11 cellular contexts compared by ENCODE assay signal in the genomic region with DNA sequence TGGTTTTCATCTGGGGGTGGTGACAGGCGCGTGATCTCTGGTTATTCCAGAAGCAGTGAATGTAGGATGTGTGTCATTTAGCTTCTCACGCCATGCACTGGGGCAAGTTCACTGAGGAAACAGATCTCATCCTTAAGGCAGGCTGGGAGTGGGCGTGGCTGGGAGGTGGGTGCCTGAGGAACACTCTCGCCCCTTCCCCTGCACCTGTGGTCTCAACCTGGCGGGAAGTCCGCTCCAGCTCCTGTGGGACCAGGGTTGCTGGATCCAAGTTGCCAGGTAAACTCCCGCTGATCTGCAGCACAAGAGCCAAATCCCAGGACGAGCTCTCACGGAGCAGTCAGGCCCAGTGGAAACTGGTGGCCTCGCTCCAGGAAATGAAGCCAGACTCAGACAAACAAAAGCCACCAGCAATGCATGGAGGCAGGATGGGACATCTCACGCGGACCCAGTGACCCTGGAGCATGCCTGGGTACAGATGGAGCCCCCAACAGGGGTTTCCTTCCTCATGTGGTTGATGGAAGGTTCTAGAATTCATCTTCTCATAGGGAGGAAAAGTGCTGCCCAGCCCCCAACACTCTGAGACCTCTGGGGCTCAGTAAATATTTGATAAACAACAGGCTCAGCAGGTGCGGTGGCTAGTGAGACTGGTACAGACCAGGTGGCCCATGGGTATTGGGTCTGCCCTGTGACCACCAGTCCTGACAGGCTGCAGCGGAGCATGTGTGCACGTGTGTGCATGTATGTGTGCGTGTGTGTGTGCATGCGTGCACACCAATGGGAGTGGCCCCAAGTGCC. TPM values are rescaled to one million over a fixed set of nuclear protein-coding genes. Genes with fewer than 3 reads are reported as not detected.
DNase-seq lines count a peak whose midpoint lies in the region; ATAC-seq and TF ChIP-seq lines count a peak whose summit lies in the region.
"Had no signal": no experiment of that assay in that cellular context is flagged by ENCODE, and none has a peak within 500 bp of the region (broad histone marks: within the 10 kb centered on the region; RNA-seq: fewer than 3 reads in every experiment).

No MANE protein-coding gene starts in this region.

- H3K27me3 Mint-ChIP-seq in HFFc6 (ENCODE audit: insufficient read depth), result peaks cover 26% of the 10 kb centered on the region

- no peak for TF ChIP-seq CTCF in mammary epithelial cell (conservative IDR thresholded peaks at IDR 0.05 in 1 of 2, IDR thresholded peaks at IDR 0.05 in 1 of 2; ENCODE audit: extremely low read depth in 1 of 2, insufficient read depth in 1 of 2, low read depth in 1 of 2, low read length in 2 of 2)
- TF ChIP-seq CTCF in HFFc6 (IDR thresholded peaks at IDR 0.05), result no peak

- CTCF ChIA-PET in mammary epithelial cell (lab: Charles Lee; ENCODE audit: low non-redundant PET), result no interaction called here

- no peaks in the 10 kb centered on the region for H3K36me3 ChIP-seq in mammary epithelial cell (ENCODE audit: insufficient read depth, low read length)
- H3K36me3 ChIP-seq: thoracic aorta had no signal

- no peak overlapping the region for H3K4me3 ChIP-seq in mammary epithelial cell (replicated peaks in 1 of 3; ENCODE audit: insufficient read depth in 1 of 3, low read depth in 2 of 3, low read length in 3 of 3)
- H3K4me3 ChIP-seq: thoracic aorta had no signal

- no peak overlapping the region for H3K4me3 Mint-ChIP-seq in HFFc6

- peaks cover 11% of the 10 kb centered on the region for H3K4me1 Mint-ChIP-seq in HFFc6 (ENCODE audit: low read depth)

- H3K4me2 ChIP-seq in mammary epithelial cell (ENCODE audit: insufficient read depth, low read depth, low read length), result no peak overlapping the region

- in situ Hi-C loops in T47D (cut with HindIII; ENCODE audit: low pct_unique_long_range_greater_than_20kb, low sequenced_read_pairs), result no loop called here
- in situ Hi-C loops in mammary epithelial cell (cut with MboI; ENCODE audit: low sequenced_read_pairs in 2 of 2), result loop anchor here in 1 of 2 donors (25.0 kb wide), 1 partner anchor 191 kb away; no protein-coding TSS in a partner anchor
- in situ Hi-C loops in SK-MEL-5 (cut with HindIII; ENCODE audit: low pct_unique_long_range_greater_than_20kb, low sequenced_read_pairs), result no loop called here

- no peak overlapping the region for H2AFZ ChIP-seq in mammary epithelial cell (ENCODE audit: low read depth, low read length)

- no peak overlapping the region for H3K27ac Mint-ChIP-seq in HFFc6

- dilution Hi-C loops in mammary epithelial cell (cut with HindIII; ENCODE audit: low sequenced_read_pairs), result no loop called here

- no peaks in the 10 kb centered on the region for H3K4me1 ChIP-seq in mammary epithelial cell (ENCODE audit: insufficient read depth, low read length)

- no peaks in the 10 kb centered on the region for H3K9me3 Mint-ChIP-seq in HFFc6

- no peak overlapping the region for H3K9ac ChIP-seq in mammary epithelial cell (ENCODE audit: insufficient read depth, low read length)

- peaks cover 2% of the 10 kb centered on the region for H4K20me1 ChIP-seq in mammary epithelial cell (ENCODE audit: insufficient read depth, low read length)

- no peak overlapping the region for H3K27ac ChIP-seq in mammary epithelial cell (ENCODE audit: insufficient read depth, low read depth, low read length)
- H3K27ac ChIP-seq: RWPE1, thoracic aorta had no signal

- DNase-seq in T47D (ENCODE audit: low read depth in 1 of 2, low spot score in 1 of 2) (peak; percentile 90), mammary epithelial cell (no peak), SK-MEL-5 (ENCODE audit: low read depth, low spot score) (peak; percentile 89), islet precursor cell (peak; percentile 70), ureter (ENCODE audit: low spot score) (peak; percentile 71), HFFc6 (no peak), GDM1 (lab: John Stamatoyannopoulos, UW) (no peak)
- DNase-seq: NCI-H1694 had no signal

- no peaks in the 10 kb centered on the region for H3K36me3 Mint-ChIP-seq in HFFc6 (ENCODE audit: low read depth)

- H3K27me3 ChIP-seq in mammary epithelial cell (ENCODE audit: insufficient read depth, low read length), result peaks cover 3% of the 10 kb centered on the region

- no peaks in the 10 kb centered on the region for H3K79me2 ChIP-seq in mammary epithelial cell (ENCODE audit: insufficient read depth, low read length)

- intact Hi-C loops in mammary epithelial cell (cut with micrococcal nuclease), result no loop called here

- no peaks in the 10 kb centered on the region for H3K9me3 ChIP-seq in mammary epithelial cell (replicated peaks; ENCODE audit: insufficient read depth, low read length)
- H3K9me3 ChIP-seq: thoracic aorta had no signal

- BruUV-seq in mammary epithelial cell (replicated peaks; lab: Mats Ljungman, UMichigan), result no TSS peak

- 61% methylated on average over 15 of the region's 18 CpGs for WGBS in mammary epithelial cell (ENCODE audit: low coverage, missing lambda C conversion rate)

- no peak for ATAC-seq in GM21619 (IDR thresholded peaks at IDR 0.05; ENCODE audit: unreplicated experiment)

RNA-seq across cellular contexts. Expression of a gene that starts 16.3 kb away (rescaled TPM):
- 10 to 100 TPM; 10.5 to 21.2 TPM for total RNA-seq in mammary epithelial cell
- 6.3 TPM for polyA plus RNA-seq in mammary epithelial cell
- 17.0 TPM for polyA minus RNA-seq in mammary epithelial cell
- 11.6 and 12.1 TPM in 2 replicates for total RNA-seq in SK-MEL-5 (2014; rRNA removed; shearing (Covaris generic))
- polyA plus RNA-seq in SK-MEL-5 (2015; cell fraction: cytosol; rRNA removed), result 29.5 and 31.4 TPM in 2 replicates
- 114 and 127 TPM in 2 replicates for polyA plus RNA-seq in SK-MEL-5 (2015; cell fraction: nucleus; rRNA removed)
- 77.0 TPM for total RNA-seq in ureter
- total RNA-seq in HFFc6 (2021; fragmentation: NEBNext Ultra II Directional; extraction: Animal tissue kit (Norgen Biotek cat#: 25700)), result under 1 TPM in 3 of 6 experiments, not detected in 3; 0.07 to 0.09 (median 0.09) TPM

Comparison
In these comparisons a context has a peak if more than half of its experiments do, and no peak if none do; other contexts are left out.
1. DNase-seq: peak in T47D (2 of 2), SK-MEL-5 (single experiment), islet precursor cell (single experiment) and ureter (single experiment); none in mammary epithelial cell (single experiment), HFFc6 (single experiment) and GDM1 (single experiment).
2. RNA of a gene that starts 16.3 kb away (total RNA-seq): 77.0 TPM in ureter (single experiment), 10.5 to 21.2 TPM in mammary epithelial cell and 11.6 to 12.1 TPM in SK-MEL-5; 0.07 to 0.09 TPM in HFFc6; every median in the first group is over 10 times any median in the second.